ENCODE assay signal across 13 cellular contexts in the genomic region with DNA sequence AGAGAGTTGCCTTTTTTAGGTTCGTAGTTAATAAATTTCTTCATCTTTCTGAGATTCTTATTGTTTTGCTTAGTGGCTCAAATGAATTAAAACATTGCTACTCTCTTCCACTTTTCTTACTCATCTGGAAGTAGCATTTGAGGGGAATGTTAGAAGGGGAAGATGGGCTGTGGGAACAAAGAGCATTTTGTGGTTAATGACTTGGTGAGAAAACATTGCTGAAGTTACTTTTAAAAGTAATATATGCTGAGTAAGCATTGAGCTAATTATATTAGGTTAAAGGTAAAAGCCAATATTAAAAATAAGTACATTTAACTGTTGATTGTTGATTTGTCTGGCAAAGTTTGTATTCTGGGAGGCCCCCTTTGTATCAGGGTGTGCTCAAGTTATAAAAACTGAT. TPM values are rescaled to one million over a fixed set of nuclear protein-coding genes. Genes with fewer than 3 reads are reported as not detected.
A peak's percentile ranks its signal among the peaks of the same experiment; 100 is the strongest.
DNase-seq lines count a peak whose midpoint lies in the region; ATAC-seq and TF ChIP-seq lines count a peak whose summit lies in the region.
"Had no signal": no experiment of that assay in that cellular context is flagged by ENCODE, and none has a peak within 500 bp of the region (broad histone marks: within the 10 kb centered on the region; RNA-seq: fewer than 3 reads in every experiment).

No MANE protein-coding gene starts in this region.

- no peak for ATAC-seq in stimulated activated memory B cell treated with anti-CD40 and anti-IgM and Interleukin-4, amounts not matched to agents 10 μg/mL and 1 μg/mL and 100 μg/mL, for 72 hours
- ATAC-seq in HG02973 (IDR thresholded peaks at IDR 0.05; ENCODE audit: unreplicated experiment), result no peak

- H3K9me3 ChIP-seq in SU-DHL-6 (ENCODE audit: insufficient read depth, low read length), result no peaks in the 10 kb centered on the region
- H3K9me3 ChIP-seq in fibroblast of lung (ENCODE audit: control insufficient read depth, insufficient read depth, low read depth, low read length), result no peaks in the 10 kb centered on the region
- H3K9me3 ChIP-seq: MG63 had no signal

- H3K4me3 ChIP-seq in SU-DHL-6 (ENCODE audit: insufficient read depth, low read length, poor library complexity, severe bottlenecking) (peak overlapping the region; percentile 97), fibroblast of lung (replicated peaks in 1 of 4; ENCODE audit: control extremely low read depth in 1 of 4, insufficient read depth in 1 of 4, low read depth in 3 of 4, low read length in 4 of 4) (peak overlapping the region in 2 of 4 experiments; percentile 40 to 95)
- H3K4me3 ChIP-seq: MG63 had no signal

- H3K4me1 Mint-ChIP-seq in activated naive CD4-positive, alpha-beta T cell treated with anti-CD3 and anti-CD28 coated beads for 36 hours (ENCODE audit: low read depth), result peaks cover 71% of the 10 kb centered on the region
- peaks cover 57% of the 10 kb centered on the region for H3K4me1 Mint-ChIP-seq in stimulated activated memory B cell treated with anti-CD40 and anti-IgM and Interleukin-4, amounts not matched to agents 10 μg/mL and 1 μg/mL and 100 μg/mL, for 72 hours

- H3K79me2 ChIP-seq in SU-DHL-6 (ENCODE audit: insufficient read depth, low read length), result peaks cover 100% of the 10 kb centered on the region
- peaks cover 100% of the 10 kb centered on the region for H3K79me2 ChIP-seq in fibroblast of lung (ENCODE audit: control insufficient read depth, insufficient read depth, low read length)

- no peak for DNase-seq in activated naive CD4-positive, alpha-beta T cell treated with anti-CD3 and anti-CD28 coated beads for 36 hours
- DNase-seq in activated naive CD4-positive, alpha-beta T cell treated with Interleukin-2 at 50 U/mL for 16 hours, result no peak
- DNase-seq in fibroblast of lung (ENCODE audit: low read depth in 2 of 2), result peak; percentile 36 to 83
- no peak for DNase-seq in HUDEP-2 (lab: John Stamatoyannopoulos, UW; ENCODE audit: unreplicated experiment in 76 of 76)
- DNase-seq in stimulated activated CD4-positive, alpha-beta T cell treated with anti-CD3 and anti-CD28 coated beads, Interleukin-4, amount 100 ng/mL, for 1 hour, result no peak
- DNase-seq: activated gamma-delta T cell treated with Interleukin-2 at 50 U/mL for 16 hours, MG63, posterior cingulate gyrus, SHP77 had no signal

- no peak overlapping the region for H3K4me3 Mint-ChIP-seq in activated naive CD4-positive, alpha-beta T cell treated with anti-CD3 and anti-CD28 coated beads for 36 hours
- peak overlapping the region; percentile 42 for H3K4me3 Mint-ChIP-seq in stimulated activated memory B cell treated with anti-CD40 and anti-IgM and Interleukin-4, amounts not matched to agents 10 μg/mL and 1 μg/mL and 100 μg/mL, for 72 hours

- H4K20me1 ChIP-seq in SU-DHL-6 (ENCODE audit: low read depth, low read length), result peaks cover 65% of the 10 kb centered on the region
- peaks cover 15% of the 10 kb centered on the region for H4K20me1 ChIP-seq in fibroblast of lung (ENCODE audit: control insufficient read depth, extremely low read depth, insufficient read depth, low read length)

- H3K27me3 ChIP-seq in SU-DHL-6 (ENCODE audit: low read length), result no peaks in the 10 kb centered on the region
- H3K27me3 ChIP-seq in fibroblast of lung (ENCODE audit: control insufficient read depth, insufficient read depth, low read length), result no peaks in the 10 kb centered on the region
- H3K27me3 ChIP-seq: MG63 had no signal

- H3K4me2 ChIP-seq in SU-DHL-6 (ENCODE audit: low read depth, low read length, poor library complexity, severe bottlenecking), result peak overlapping the region; percentile 81
- H3K4me2 ChIP-seq in fibroblast of lung (ENCODE audit: extremely low read depth, insufficient read depth, low read length), result peak overlapping the region; percentile 61

- H3K27ac ChIP-seq in SU-DHL-6 (ENCODE audit: low read depth, low read length), result peak overlapping the region; percentile 19; the same call in 1 of the 2 replicates
- no peak overlapping the region for H3K27ac ChIP-seq in fibroblast of lung (ENCODE audit: insufficient read depth, low read length)
- H3K27ac ChIP-seq: C4-2B had no signal

- peak overlapping the region; percentile 22 for H3K27ac Mint-ChIP-seq in activated naive CD4-positive, alpha-beta T cell treated with anti-CD3 and anti-CD28 coated beads for 36 hours
- H3K27ac Mint-ChIP-seq in stimulated activated memory B cell treated with anti-CD40 and anti-IgM and Interleukin-4, amounts not matched to agents 10 μg/mL and 1 μg/mL and 100 μg/mL, for 72 hours, result no peak overlapping the region

- H3K27me3 Mint-ChIP-seq in activated naive CD4-positive, alpha-beta T cell treated with anti-CD3 and anti-CD28 coated beads for 36 hours (ENCODE audit: low read depth), result no peaks in the 10 kb centered on the region
- no peaks in the 10 kb centered on the region for H3K27me3 Mint-ChIP-seq in stimulated activated memory B cell treated with anti-CD40 and anti-IgM and Interleukin-4, amounts not matched to agents 10 μg/mL and 1 μg/mL and 100 μg/mL, for 72 hours

- H3K36me3 Mint-ChIP-seq in activated naive CD4-positive, alpha-beta T cell treated with anti-CD3 and anti-CD28 coated beads for 36 hours (ENCODE audit: low read depth), result peaks cover 30% of the 10 kb centered on the region
- H3K36me3 Mint-ChIP-seq in stimulated activated memory B cell treated with anti-CD40 and anti-IgM and Interleukin-4, amounts not matched to agents 10 μg/mL and 1 μg/mL and 100 μg/mL, for 72 hours, result peaks cover 38% of the 10 kb centered on the region

- no peaks in the 10 kb centered on the region for H3K9me3 Mint-ChIP-seq in activated naive CD4-positive, alpha-beta T cell treated with anti-CD3 and anti-CD28 coated beads for 36 hours
- no peaks in the 10 kb centered on the region for H3K9me3 Mint-ChIP-seq in stimulated activated memory B cell treated with anti-CD40 and anti-IgM and Interleukin-4, amounts not matched to agents 10 μg/mL and 1 μg/mL and 100 μg/mL, for 72 hours

- H3K4me1 ChIP-seq in fibroblast of lung (ENCODE audit: control insufficient read depth, extremely low read depth, insufficient read depth, low read length), result peaks cover 8% of the 10 kb centered on the region

- peak overlapping the region; percentile 98 for H3K9ac ChIP-seq in SU-DHL-6 (ENCODE audit: low read length)
- no peak overlapping the region for H3K9ac ChIP-seq in fibroblast of lung (ENCODE audit: insufficient read depth, low read length)

- no peak for TF ChIP-seq CTCF in SU-DHL-6 (IDR thresholded peaks at IDR 0.05; ENCODE audit: insufficient read depth, low read length, poor library complexity, severe bottlenecking)
- TF ChIP-seq CTCF in fibroblast of lung (conservative IDR thresholded peaks at IDR 0.05 in 1 of 2, IDR thresholded peaks at IDR 0.05 in 1 of 2; ENCODE audit: low read depth in 1 of 2, low read length in 2 of 2), result no peak

- H3F3A ChIP-seq in SU-DHL-6 (ENCODE audit: insufficient read depth), result peaks cover 24% of the 10 kb centered on the region

- no peak overlapping the region for H2AFZ ChIP-seq in SU-DHL-6 (ENCODE audit: low read depth, low read length, severe bottlenecking)
- no peak overlapping the region for H2AFZ ChIP-seq in fibroblast of lung (ENCODE audit: low read length)

- intact Hi-C loops in activated naive CD4-positive, alpha-beta T cell treated with anti-CD3 and anti-CD28 coated beads for 36 hours (cut with micrococcal nuclease), result no loop called here

- CTCF ChIA-PET in activated naive CD4-positive, alpha-beta T cell treated with anti-CD3 and anti-CD28 coated beads for 36 hours (lab: Charles Lee), result interaction anchor here (1.3 to 3.0 kb wide), 3 partner anchors 11 to 30 kb away, joined by 3 to 13 read pairs (median 5); no protein-coding TSS in a partner anchor

- H3K36me3 ChIP-seq in SU-DHL-6 (ENCODE audit: low read length), result peaks cover 36% of the 10 kb centered on the region
- H3K36me3 ChIP-seq in fibroblast of lung (ENCODE audit: control insufficient read depth, insufficient read depth, low read length), result peaks cover 3% of the 10 kb centered on the region

- H3K9me2 ChIP-seq in SU-DHL-6 (replicated peaks; ENCODE audit: insufficient read depth, low read length), result no peaks in the 10 kb centered on the region

RNA-seq across cellular contexts. Expression of a gene that starts 5.7 kb away (rescaled TPM):
- total RNA-seq in activated naive CD4-positive, alpha-beta T cell treated with anti-CD3 and anti-CD28 coated beads for 36 hours, result 100 to 1,000 TPM; 299 to 338 TPM
- 268 and 345 TPM in 2 replicates for total RNA-seq in fibroblast of lung
- polyA plus RNA-seq in fibroblast of lung, result 616 and 710 TPM in 2 replicates
- polyA plus RNA-seq in fibroblast of lung (2012), result 400 and 554 TPM in 2 replicates
- 36.7 and 38.4 TPM in 2 replicates for polyA minus RNA-seq in fibroblast of lung (ENCODE audit: low replicate concordance)

Comparison
In these comparisons a context has a peak if more than half of its experiments do, and no peak if none do; other contexts are left out.
1. DNase-seq: peak in fibroblast of lung (2 of 2); none in activated naive CD4-positive, alpha-beta T cell treated with anti-CD3 and anti-CD28 coated beads for 36 hours (single experiment), activated naive CD4-positive, alpha-beta T cell treated with Interleukin-2 at 50 U/mL for 16 hours (single experiment), HUDEP-2 (0 of 76) and stimulated activated CD4-positive, alpha-beta T cell treated with anti-CD3 and anti-CD28 coated beads, Interleukin-4, amount 100 ng/mL, for 1 hour (single experiment).